Comparison of ENCODE assay signal across 1 cellular context in genomic region chr11:73982990-73983763, GRCh38.
TF ChIP-seq lines count a peak whose summit lies in the region.

No MANE protein-coding gene starts in this region.

TF ChIP-seq in HepG2, 621 proteins besides CTCF, POLR2A, EP300 and RAD21 (continued from another document and continues in another):
- TF ChIP-seq STAT5B (CRISPR knock-in tag; IDR thresholded peaks at IDR 0.05) (peak; percentile 62), ZNF136 (CRISPR knock-in tag; IDR thresholded peaks at IDR 0.05; ENCODE audit: low read depth) (peak; percentile 87), ZNF772 (CRISPR knock-in tag; IDR thresholded peaks at IDR 0.05) (peak; percentile 49; the same call in 1 of the 2 replicates), DBP (CRISPR knock-in tag; IDR thresholded peaks at IDR 0.05; ENCODE audit: not compliant biosample characterization) (peak; percentile 92), HES4 (CRISPR knock-in tag; IDR thresholded peaks at IDR 0.05; ENCODE audit: borderline replicate concordance) (peak; percentile 93; the same call in 1 of the 2 replicates), HIC2 (CRISPR knock-in tag; IDR thresholded peaks at IDR 0.05; ENCODE audit: low read depth) (peak; percentile 51), ZNF782 (CRISPR knock-in tag; IDR thresholded peaks at IDR 0.05; ENCODE audit: borderline replicate concordance) (peak; percentile 81), ARID5B (CRISPR knock-in tag; IDR thresholded peaks at IDR 0.05) (no peak), USF2 (IDR thresholded peaks at IDR 0.05; ENCODE audit: low read depth, low read length) (peak; percentile 63; the same call in 1 of the 2 replicates), USF2 (CRISPR knock-in tag; IDR thresholded peaks at IDR 0.05; ENCODE audit: borderline replicate concordance) (peak; percentile 91), MTF1 (CRISPR knock-in tag; IDR thresholded peaks at IDR 0.05) (peak; percentile 73), ZNF703 (CRISPR knock-in tag; IDR thresholded peaks at IDR 0.05; ENCODE audit: borderline replicate concordance) (peak; percentile 89; the same call in 1 of the 2 replicates), ZNF34 (CRISPR knock-in tag; IDR thresholded peaks at IDR 0.05; ENCODE audit: borderline replicate concordance) (no peak; the same call in 1 of the 2 replicates), PAX8 (CRISPR knock-in tag; IDR thresholded peaks at IDR 0.05; ENCODE audit: borderline replicate concordance) (no peak), ZNF780A (CRISPR knock-in tag; IDR thresholded peaks at IDR 0.05) (no peak), FOSL1 (CRISPR knock-in tag; IDR thresholded peaks at IDR 0.05; ENCODE audit: borderline replicate concordance) (peak; percentile 53; the same call in 1 of the 2 replicates), KDM1A (CRISPR knock-in tag; IDR thresholded peaks at IDR 0.05) (no peak), GTF2F1 (IDR thresholded peaks at IDR 0.05; ENCODE audit: low read length) (no peak), RFXANK (CRISPR knock-in tag; IDR thresholded peaks at IDR 0.05) (0 out of 2 replicates have a peak, but pooled peaks have one; percentile 93), ZNF326 (CRISPR knock-in tag; IDR thresholded peaks at IDR 0.05; ENCODE audit: borderline replicate concordance) (no peak), ZNF552 (CRISPR knock-in tag; IDR thresholded peaks at IDR 0.05; ENCODE audit: borderline replicate concordance) (peak; percentile 94), ZNF282 (IDR thresholded peaks at IDR 0.05; ENCODE audit: partially characterized antibody) (no peak), ZBTB39 (CRISPR knock-in tag; IDR thresholded peaks at IDR 0.05) (peak; percentile 71; the same call in 1 of the 2 replicates), POGK (CRISPR knock-in tag; conservative IDR thresholded peaks at IDR 0.05) (peak; percentile 65; the same call in 1 of the 2 replicates), IKZF1 (IDR thresholded peaks at IDR 0.05) (no peak), POLR2G (IDR thresholded peaks at IDR 0.05; ENCODE audit: low read depth, low read length) (peak; percentile 84), RFX3 (CRISPR knock-in tag; IDR thresholded peaks at IDR 0.05) (peak; percentile 37; the same call in 1 of the 2 replicates), FOXO4 (CRISPR knock-in tag; conservative IDR thresholded peaks at IDR 0.05) (no peak), ZSCAN21 (CRISPR knock-in tag; IDR thresholded peaks at IDR 0.05; ENCODE audit: borderline replicate concordance) (peak; percentile 94), KLF13 (CRISPR knock-in tag; IDR thresholded peaks at IDR 0.05) (no peak), KDM3A (CRISPR knock-in tag; IDR thresholded peaks at IDR 0.05; ENCODE audit: low read depth) (peak; percentile 86), HNF1B (CRISPR knock-in tag; IDR thresholded peaks at IDR 0.05) (peak; percentile 63), SIX1 (CRISPR knock-in tag; IDR thresholded peaks at IDR 0.05; ENCODE audit: borderline replicate concordance) (no peak; the same call in 1 of the 2 replicates), ZBTB1 (CRISPR knock-in tag; IDR thresholded peaks at IDR 0.05; ENCODE audit: borderline replicate concordance) (no peak), TSC22D2 (CRISPR knock-in tag; IDR thresholded peaks at IDR 0.05; ENCODE audit: borderline replicate concordance) (peak; percentile 78; the same call in 1 of the 2 replicates), ZMAT3 (CRISPR knock-in tag; conservative IDR thresholded peaks at IDR 0.05) (no peak), ZNF543 (CRISPR knock-in tag; IDR thresholded peaks at IDR 0.05) (peak; percentile 95), ZNF510 (CRISPR knock-in tag; IDR thresholded peaks at IDR 0.05; ENCODE audit: low read depth) (peak; percentile 93; the same call in 1 of the 2 replicates), FLYWCH1 (CRISPR knock-in tag; IDR thresholded peaks at IDR 0.05) (peak; percentile 74; the same call in 1 of the 2 replicates), ZNF704 (CRISPR knock-in tag; IDR thresholded peaks at IDR 0.05; ENCODE audit: borderline replicate concordance) (peak; percentile 92), MLLT10 (CRISPR knock-in tag; IDR thresholded peaks at IDR 0.05) (no peak), ATF4 (CRISPR knock-in tag; IDR thresholded peaks at IDR 0.05) (no peak; a peak in 1 of 4 replicates), TFDP1 (CRISPR knock-in tag; IDR thresholded peaks at IDR 0.05; ENCODE audit: borderline replicate concordance) (peak; percentile 96)
